ENCODE assay signal across 6 cellular contexts in genomic region chr9:88886762-88887161, GRCh38.
DNase-seq lines count a peak whose midpoint lies in the region; ATAC-seq, FAIRE-seq and TF ChIP-seq lines count a peak whose summit lies in the region.
"Not testable (repeated sequence)": the region's sequence is repeated elsewhere in the genome, so short reads cannot be mapped to it uniquely, and the experiment has no call there.

No MANE protein-coding gene starts in this region.

- not testable (repeated sequence) for H3K4me3 Mint-ChIP-seq in endodermal cell

- ATAC-seq in body of pancreas, foreskin keratinocyte: not testable (repeated sequence)

- TF ChIP-seq POLR2A in body of pancreas (IDR thresholded peaks at IDR 0.05), result not testable (repeated sequence)

- H3K9me3 Mint-ChIP-seq in endodermal cell, result peaks cover 25% of the 10 kb centered on the region

- H3K9ac ChIP-seq in endodermal cell (ENCODE audit: extremely low read depth, low read length, poor library complexity, severe bottlenecking), result not testable (repeated sequence)

- H3K9me2 ChIP-seq in PC-9 (ENCODE audit: insufficient read depth), result not testable (repeated sequence)

- H3K9me3 ChIP-seq in PC-9 (ENCODE audit: insufficient read depth, low read depth), result peaks cover 10% of the 10 kb centered on the region; the same call in 1 of the 2 replicates
- not testable (repeated sequence) for H3K9me3 ChIP-seq in body of pancreas; small intestine (ENCODE audit: control insufficient read depth, low read depth)
- peaks cover 33% of the 10 kb centered on the region for H3K9me3 ChIP-seq in endodermal cell (ENCODE audit: control insufficient read depth, low read length)

- peak; percentile 1 for DNase-seq in HT-29 (ENCODE audit: low spot score)
- peak; percentile 53 to 72 for DNase-seq in PC-9
- peak in 3 of 4 donors; percentile 32 to 61 (median 37) for DNase-seq in body of pancreas
- peak; percentile 56 for DNase-seq in endodermal cell
- not testable (repeated sequence) for DNase-seq in foreskin keratinocyte
- peak; percentile 26 for DNase-seq in small intestine

- not testable (repeated sequence) for H3K27me3 Mint-ChIP-seq in endodermal cell (ENCODE audit: insufficient read depth)

- not testable (repeated sequence) for H3K36me3 ChIP-seq in PC-9 (ENCODE audit: low read depth); body of pancreas (replicated peaks in 1 of 2; ENCODE audit: insufficient read depth in 1 of 2, low read depth in 2 of 2); endodermal cell (ENCODE audit: control insufficient read depth, insufficient read depth, low read length); small intestine (ENCODE audit: control insufficient read depth in 2 of 2, insufficient read depth in 2 of 2, low read length in 2 of 2)

- not testable (repeated sequence) for H3K27me3 ChIP-seq in PC-9 (ENCODE audit: insufficient read depth, low read depth); body of pancreas; endodermal cell (ENCODE audit: control insufficient read depth, insufficient read depth, low read length, poor library complexity, severe bottlenecking); foreskin keratinocyte; small intestine (ENCODE audit: control insufficient read depth in 2 of 2, insufficient read depth in 2 of 2, low read length in 2 of 2)

- CTCF ChIA-PET in PC-9 (lab: Charles Lee), result interaction anchor here (1.2 kb wide), 1 partner anchor 392 kb away, joined by 4 read pairs; no protein-coding TSS in a partner anchor

- not testable (repeated sequence) for TF ChIP-seq CTCF in PC-9 (conservative IDR thresholded peaks at IDR 0.05); endodermal cell (conservative IDR thresholded peaks at IDR 0.05)
- peak in 3 of 7 experiments; percentile 25 to 56 (median 34) for TF ChIP-seq CTCF in body of pancreas (IDR thresholded peaks at IDR 0.05)
- peak; percentile 4 for TF ChIP-seq CTCF in foreskin keratinocyte (conservative IDR thresholded peaks at IDR 0.05)

- H4K20me1 ChIP-seq in PC-9 (ENCODE audit: insufficient read depth), result not testable (repeated sequence)

- not testable (repeated sequence) for H3K4me3 ChIP-seq in PC-9; body of pancreas; small intestine (ENCODE audit: low read depth in 1 of 2, low read length in 2 of 2)
- peak overlapping the region; percentile 53 for H3K4me3 ChIP-seq in endodermal cell (ENCODE audit: low read length)

- BruUV-seq in PC-9 (replicated peaks; lab: Mats Ljungman, UMichigan), result not testable (repeated sequence)

- not testable (repeated sequence) for H3F3A ChIP-seq in PC-9 (ENCODE audit: insufficient read depth, low read depth)

- H3K27ac ChIP-seq in PC-9, result peak overlapping the region; percentile 46
- not testable (repeated sequence) for H3K27ac ChIP-seq in body of pancreas; endodermal cell (ENCODE audit: low read depth, low read length); foreskin keratinocyte; small intestine (ENCODE audit: low read depth in 1 of 2, low read length in 1 of 2)

- intact Hi-C loops in PC-9 (cut with micrococcal nuclease; ENCODE audit: unreplicated experiment); body of pancreas (cut with DNase I): not testable (repeated sequence)

- H3K4me1 ChIP-seq in PC-9 (replicated peaks; ENCODE audit: insufficient read depth), result peaks cover 17% of the 10 kb centered on the region
- not testable (repeated sequence) for H3K4me1 ChIP-seq in body of pancreas; endodermal cell (ENCODE audit: control insufficient read depth, insufficient read depth, low read length); foreskin keratinocyte; small intestine (ENCODE audit: control insufficient read depth in 2 of 2, insufficient read depth in 1 of 2, low read depth in 1 of 2, low read length in 1 of 2)

- POLR2A ChIA-PET in PC-9 (lab: Charles Lee; ENCODE audit: unreplicated experiment), result not testable (repeated sequence)

- not testable (repeated sequence) for H3K4me1 Mint-ChIP-seq in endodermal cell

- not testable (repeated sequence) for H3K79me2 ChIP-seq in PC-9 (ENCODE audit: low read depth)

- not testable (repeated sequence) for H3K36me3 Mint-ChIP-seq in endodermal cell (ENCODE audit: low read depth)

- not testable (repeated sequence) for FAIRE-seq in small intestine (lab: Jason Lieb, UNC)

- peak overlapping the region; percentile 45; the same call in 1 of the 2 replicates for H2AFZ ChIP-seq in PC-9

- not testable (repeated sequence) for H3K27ac Mint-ChIP-seq in endodermal cell

- peak overlapping the region; percentile 21; the same call in 1 of the 2 replicates for H3K4me2 ChIP-seq in PC-9

- 0 to 43% methylated on average over 1 to 2 of the region's 2 CpGs for WGBS in body of pancreas, 2 donors
- WGBS in endodermal cell (ENCODE audit: insufficient coverage in 1 of 2, insufficient read length in 1 of 2), 2 experiments, result 69% methylated on average over 2 of the region's 2 CpGs; no CpG with 5 or more reads in 1 of the 2 experiments
- 35 to 51% (median 48%) methylated on average over 2 of the region's 2 CpGs for WGBS in small intestine, 3 donors
